ENCODE assay signal across 8 cellular contexts in genomic region chr12:124608451-124608870, GRCh38. TPM values are rescaled to one million over a fixed set of nuclear protein-coding genes. Genes with fewer than 3 reads are reported as not detected.
A peak's percentile ranks its signal among the peaks of the same experiment; 100 is the strongest.
DNase-seq lines count a peak whose midpoint lies in the region; ATAC-seq, FAIRE-seq and TF ChIP-seq lines count a peak whose summit lies in the region.

No MANE protein-coding gene starts in this region.

- no peak overlapping the region for H2BK15ac ChIP-seq in mesenchymal stem cell (ENCODE audit: low read depth, poor library complexity, severe bottlenecking)

- H2BK5ac ChIP-seq in mesenchymal stem cell (ENCODE audit: low read depth, low read length, poor library complexity, severe bottlenecking) = no peak overlapping the region

- H2AFZ ChIP-seq in mesenchymal stem cell (ENCODE audit: low read depth, low read length) = no peak overlapping the region

- H3K4me3 ChIP-seq in Peyer's patch (peak overlapping the region in 2 of 4 donors; percentile 4 to 12), mesenchymal stem cell (ENCODE audit: insufficient read depth in 1 of 2, low read depth in 1 of 2, low read length in 2 of 2) (no peak overlapping the region)

- no peak overlapping the region for H3K4ac ChIP-seq in mesenchymal stem cell (ENCODE audit: low read depth in 1 of 2, low read length in 2 of 2)

- H3K27me3 ChIP-seq in Peyer's patch (no peaks in the 10 kb centered on the region), mesenchymal stem cell (ENCODE audit: control insufficient read depth in 1 of 2, insufficient read depth in 1 of 2, low read length in 2 of 2) (peaks cover 3 to 24% of the 10 kb centered on the region in 2 experiments)

- H4K8ac ChIP-seq in mesenchymal stem cell (ENCODE audit: low read length) = no peak overlapping the region

- no peak overlapping the region for H3K9ac ChIP-seq in mesenchymal stem cell (ENCODE audit: low read length)

- no peak overlapping the region for H3K14ac ChIP-seq in mesenchymal stem cell (ENCODE audit: low read length in 2 of 2)

- DNase-seq in EH (ENCODE audit: low read depth) = peak; percentile 18
- peak in 1 of 3 donors; percentile 43 for DNase-seq in Peyer's patch
- DNase-seq in mesenchymal stem cell = no peak
- no peak for DNase-seq in pons (ENCODE audit: low spot score)
- DNase-seq in DMS153 treated with DMSO at 0.1 percent for 48 hours (lab: John Stamatoyannopoulos, UW; ENCODE audit: unreplicated experiment) = no peak
- DNase-seq in RCC 7860 (ENCODE audit: low spot score) = no peak
- no peak for DNase-seq in Kasumi-1 (lab: John Stamatoyannopoulos, UW)

- no peaks in the 10 kb centered on the region for H3K79me1 ChIP-seq in mesenchymal stem cell (replicated peaks; ENCODE audit: low read length, poor library complexity, severe bottlenecking)

- no peak for FAIRE-seq in RCC 7860 (lab: Jason Lieb, UNC)

- H3K9me3 ChIP-seq in Peyer's patch (no peaks in the 10 kb centered on the region), mesenchymal stem cell (ENCODE audit: control insufficient read depth, low read length) (no peaks in the 10 kb centered on the region)

- TF ChIP-seq CTCF in Peyer's patch (IDR thresholded peaks at IDR 0.05) = no peak

- H2BK12ac ChIP-seq in mesenchymal stem cell (ENCODE audit: low read length in 2 of 2) = peak overlapping the region; percentile 3 to 8

- ATAC-seq in HG02588 (IDR thresholded peaks at IDR 0.05; ENCODE audit: unreplicated experiment) = peak; percentile 3

- no peak overlapping the region for H3K18ac ChIP-seq in mesenchymal stem cell (ENCODE audit: low read depth in 1 of 2, low read length in 2 of 2)

- no peak overlapping the region for H3K23ac ChIP-seq in mesenchymal stem cell (ENCODE audit: low read length in 2 of 2)

- H2AK5ac ChIP-seq in mesenchymal stem cell (ENCODE audit: low read length, severe bottlenecking) = peak overlapping the region; percentile 11

- H3K4me2 ChIP-seq in mesenchymal stem cell (ENCODE audit: low read length, poor library complexity, severe bottlenecking) = no peak overlapping the region

- H3K36me3 ChIP-seq in Peyer's patch (no peaks in the 10 kb centered on the region), mesenchymal stem cell (ENCODE audit: control insufficient read depth in 1 of 2, insufficient read depth in 2 of 2, low read depth in 1 of 2, low read length in 2 of 2) (no peaks in the 10 kb centered on the region)

- no peak overlapping the region for H2BK120ac ChIP-seq in mesenchymal stem cell (ENCODE audit: low read depth, low read length)

- peak overlapping the region; percentile 2 for H4K91ac ChIP-seq in mesenchymal stem cell (ENCODE audit: low read length)

- H3K4me1 ChIP-seq in Peyer's patch (peaks cover 14 to 53% (median 22%) of the 10 kb centered on the region in 4 donors), mesenchymal stem cell (ENCODE audit: control insufficient read depth, insufficient read depth, low read depth, low read length) (peaks cover 20% of the 10 kb centered on the region)

- TF ChIP-seq POLR2A in Peyer's patch (IDR thresholded peaks at IDR 0.05) = no peak

- 73% methylated on average over 10 of the region's 10 CpGs for WGBS in mesenchymal stem cell

- peak overlapping the region; percentile 56 to 81 (median 68) for H3K27ac ChIP-seq in Peyer's patch
- no peak overlapping the region for H3K27ac ChIP-seq in mesenchymal stem cell (ENCODE audit: low read length, poor library complexity, severe bottlenecking)

RNA-seq across cellular contexts. Expression of gene NCOR2, which starts 41.0 kb away (rescaled TPM):
- total RNA-seq in Peyer's patch = 100 to 1,000 TPM; 105 to 330 (median 148) TPM
- polyA plus RNA-seq in mesenchymal stem cell (2013, experiment 1 of 2) = 120 TPM
- polyA plus RNA-seq in mesenchymal stem cell (2013, experiment 2 of 2) = 113 TPM
